ENCODE assay signal across 8 cellular contexts in genomic region chr16:740459-740763, GRCh38. TPM values are rescaled to one million over a fixed set of nuclear protein-coding genes. Genes with fewer than 3 reads are reported as not detected.
DNase-seq lines count a peak whose midpoint lies in the region; ATAC-seq and TF ChIP-seq lines count a peak whose summit lies in the region.

No MANE protein-coding gene starts in this region.

- peak overlapping the region; percentile 61 for H3K27ac ChIP-seq in SU-DHL-6 (ENCODE audit: low read depth, low read length)

- peaks cover 13% of the 10 kb centered on the region for H3F3A ChIP-seq in SU-DHL-6 (ENCODE audit: insufficient read depth)

- H3K9me3 Mint-ChIP-seq in stimulated activated naive CD8-positive, alpha-beta T cell treated with anti-CD3 and anti-CD28 coated beads, Interleukin-15, Interleukin-2, amounts not matched to agents 100 ng/mL and 50 ng/mL, for 24 hours, result no peaks in the 10 kb centered on the region
- H3K9me3 Mint-ChIP-seq in glutamatergic neuron (ENCODE audit: unreplicated experiment), result peaks cover 4% of the 10 kb centered on the region

- H3K9me3 ChIP-seq in SU-DHL-6 (ENCODE audit: insufficient read depth, low read length), result no peaks in the 10 kb centered on the region

- H3K79me2 ChIP-seq in SU-DHL-6 (ENCODE audit: insufficient read depth, low read length), result peaks cover 9% of the 10 kb centered on the region; the same call in 1 of the 2 replicates

- peak overlapping the region; percentile 74 for H3K27ac Mint-ChIP-seq in stimulated activated naive CD8-positive, alpha-beta T cell treated with anti-CD3 and anti-CD28 coated beads, Interleukin-15, Interleukin-2, amounts not matched to agents 100 ng/mL and 50 ng/mL, for 24 hours
- no peak overlapping the region for H3K27ac Mint-ChIP-seq in glutamatergic neuron (ENCODE audit: unreplicated experiment)

- no peak for TF ChIP-seq CTCF in SU-DHL-6 (IDR thresholded peaks at IDR 0.05; ENCODE audit: insufficient read depth, low read length, poor library complexity, severe bottlenecking)
- TF ChIP-seq CTCF in glutamatergic neuron (IDR thresholded peaks at IDR 0.05; ENCODE audit: partially characterized antibody, unreplicated experiment), result no peak

- H2AFZ ChIP-seq in SU-DHL-6 (ENCODE audit: low read depth, low read length, severe bottlenecking), result no peak overlapping the region

- H3K27me3 Mint-ChIP-seq in stimulated activated naive CD8-positive, alpha-beta T cell treated with anti-CD3 and anti-CD28 coated beads, Interleukin-15, Interleukin-2, amounts not matched to agents 100 ng/mL and 50 ng/mL, for 24 hours, result no peaks in the 10 kb centered on the region
- H3K27me3 Mint-ChIP-seq in glutamatergic neuron (ENCODE audit: unreplicated experiment), result peaks cover 8% of the 10 kb centered on the region

- peaks cover 15% of the 10 kb centered on the region for H3K36me3 Mint-ChIP-seq in stimulated activated naive CD8-positive, alpha-beta T cell treated with anti-CD3 and anti-CD28 coated beads, Interleukin-15, Interleukin-2, amounts not matched to agents 100 ng/mL and 50 ng/mL, for 24 hours (ENCODE audit: low read depth)
- no peaks in the 10 kb centered on the region for H3K36me3 Mint-ChIP-seq in glutamatergic neuron (ENCODE audit: unreplicated experiment)

- no peak for DNase-seq in stimulated activated naive CD8-positive, alpha-beta T cell treated with anti-CD3 and anti-CD28 coated beads, Interleukin-15, Interleukin-2, amounts not matched to agents 100 U/mL and 50 U/mL, for 24 hours
- DNase-seq in glutamatergic neuron (no peak), skeletal muscle cell (ENCODE audit: low read depth) (no peak), occipital lobe (lab: John Stamatoyannopoulos, UW) (no peak)
- DNase-seq in activated CD8-positive, alpha-beta memory T cell treated with anti-CD3 and anti-CD28 coated beads for 24 hours, result no peak

- ATAC-seq in stimulated activated naive CD8-positive, alpha-beta T cell treated with anti-CD3 and anti-CD28 coated beads, Interleukin-15, Interleukin-2, amounts not matched to agents 100 U/mL and 50 U/mL, for 24 hours, result no peak
- ATAC-seq in HG03095 (IDR thresholded peaks at IDR 0.05; ENCODE audit: unreplicated experiment), result no peak

- no peaks in the 10 kb centered on the region for H3K9me2 ChIP-seq in SU-DHL-6 (replicated peaks; ENCODE audit: insufficient read depth, low read length)

- no peaks in the 10 kb centered on the region for H3K27me3 ChIP-seq in SU-DHL-6 (ENCODE audit: low read length)

- H3K4me3 ChIP-seq in SU-DHL-6 (ENCODE audit: insufficient read depth, low read length, poor library complexity, severe bottlenecking) (peak overlapping the region; percentile 96), skeletal muscle cell (ENCODE audit: low read depth, low read length) (peak overlapping the region; percentile 91)

- H4K20me1 ChIP-seq in SU-DHL-6 (ENCODE audit: low read depth, low read length), result no peaks in the 10 kb centered on the region

- no peaks in the 10 kb centered on the region for H3K36me3 ChIP-seq in SU-DHL-6 (ENCODE audit: low read length)

- peak overlapping the region; percentile 84 for H3K4me2 ChIP-seq in SU-DHL-6 (ENCODE audit: low read depth, low read length, poor library complexity, severe bottlenecking)

- peak overlapping the region; percentile 95 for H3K9ac ChIP-seq in SU-DHL-6 (ENCODE audit: low read length)

- H3K4me3 Mint-ChIP-seq in stimulated activated naive CD8-positive, alpha-beta T cell treated with anti-CD3 and anti-CD28 coated beads, Interleukin-15, Interleukin-2, amounts not matched to agents 100 ng/mL and 50 ng/mL, for 24 hours, result peak overlapping the region; percentile 81
- peak overlapping the region; percentile 78 for H3K4me3 Mint-ChIP-seq in glutamatergic neuron (ENCODE audit: unreplicated experiment)

- H3K4me1 Mint-ChIP-seq in stimulated activated naive CD8-positive, alpha-beta T cell treated with anti-CD3 and anti-CD28 coated beads, Interleukin-15, Interleukin-2, amounts not matched to agents 100 ng/mL and 50 ng/mL, for 24 hours (ENCODE audit: low read depth), result peaks cover 27% of the 10 kb centered on the region
- no peaks in the 10 kb centered on the region for H3K4me1 Mint-ChIP-seq in glutamatergic neuron (ENCODE audit: low read depth, unreplicated experiment)

RNA-seq across cellular contexts. Expression of gene CIAO3, which starts 0.4 kb away (rescaled TPM):
- total RNA-seq in glutamatergic neuron (ENCODE audit: unreplicated experiment) (49.5 TPM), occipital lobe (48.8 TPM)

RNA-seq across cellular contexts. Expression of gene HAGHL, which starts 13.5 kb away (rescaled TPM):
- total RNA-seq in glutamatergic neuron (ENCODE audit: unreplicated experiment), result 31.7 TPM
- total RNA-seq in occipital lobe, result 7.0 TPM

RNA-seq across cellular contexts. Expression of gene CCDC78, which starts 14.2 kb away (rescaled TPM):
- 18.9 TPM for total RNA-seq in glutamatergic neuron (ENCODE audit: unreplicated experiment)
- 4.2 TPM for total RNA-seq in occipital lobe

RNA-seq across cellular contexts. Expression of gene ANTKMT, which starts 19.5 kb away (rescaled TPM):
- 61.1 TPM for total RNA-seq in glutamatergic neuron (ENCODE audit: unreplicated experiment)
- 11.5 TPM for total RNA-seq in occipital lobe

RNA-seq across cellular contexts. Expression of gene MSLN, which starts 20.1 kb away (rescaled TPM):
- total RNA-seq in glutamatergic neuron (ENCODE audit: unreplicated experiment), result not detected
- total RNA-seq in occipital lobe, result not detected
